Comparison of ENCODE assay signal across 8 cellular contexts in genomic region chr19:49149652-49150105, GRCh38. TPM values are rescaled to one million over a fixed set of nuclear protein-coding genes. Genes with fewer than 3 reads are reported as not detected.
DNase-seq lines count a peak whose midpoint lies in the region; ATAC-seq and TF ChIP-seq lines count a peak whose summit lies in the region.

No MANE protein-coding gene starts in this region.

- H3K27me3 ChIP-seq in colonic mucosa, result no peaks in the 10 kb centered on the region

- no peaks in the 10 kb centered on the region for H3K4me1 ChIP-seq in colonic mucosa

- no peak for ATAC-seq in GM21723 (IDR thresholded peaks at IDR 0.05; ENCODE audit: unreplicated experiment)

- no peaks in the 10 kb centered on the region for H3K36me3 ChIP-seq in colonic mucosa

- H3K4me3 ChIP-seq in colonic mucosa, result peak overlapping the region; percentile 58

- DNase-seq in DMS153 treated with DMSO at 0.1 percent for 48 hours (lab: John Stamatoyannopoulos, UW; ENCODE audit: unreplicated experiment) (peak; percentile 42), KG1 (lab: John Stamatoyannopoulos, UW) (peak; percentile 33), RPMI7951 (ENCODE audit: low read depth) (peak; percentile 87), colonic mucosa (peak; percentile 70), kidney tubule cell (ENCODE audit: low spot score) (peak; percentile 67), smooth muscle cell of the brain vasculature (ENCODE audit: low read depth, low spot score) (peak; percentile 66), OCI-M2 (lab: John Stamatoyannopoulos, UW; ENCODE audit: unreplicated experiment) (no peak)

- H3K27ac ChIP-seq in colonic mucosa, result peak overlapping the region; percentile 92

- H3K9me3 ChIP-seq in colonic mucosa, result no peaks in the 10 kb centered on the region

- no peak for TF ChIP-seq CTCF in colonic mucosa (IDR thresholded peaks at IDR 0.05)

- intact Hi-C loops in colonic mucosa (cut with DNase I), result loop anchor here (5.0 kb wide), 2 partner anchors 52 to 53 kb away; no protein-coding TSS in a partner anchor

- H3K9ac ChIP-seq in colonic mucosa (ENCODE audit: low read depth in 2 of 2, low read length in 2 of 2), result peak overlapping the region; percentile 78 to 100

RNA-seq across cellular contexts. Expression of gene HRC, which starts 5.5 kb away (rescaled TPM):
- total RNA-seq in RPMI7951 (2014; rRNA removed; shearing (Covaris generic)), result under 0.01 TPM in 1 of 2 replicates, not detected in the other
- 1 to 10 TPM in 1 of 2 donors, under 1 TPM in 1; 0.53 to 1.8 TPM for total RNA-seq in colonic mucosa

RNA-seq across cellular contexts. Expression of gene TRPM4, which starts 7.9 kb away (rescaled TPM):
- total RNA-seq in RPMI7951 (2014; rRNA removed; shearing (Covaris generic)), result 8.3 and 9.7 TPM in 2 replicates
- 100 to 1,000 TPM; 175 to 307 TPM for total RNA-seq in colonic mucosa

RNA-seq across cellular contexts. Expression of gene PPFIA3, which starts 30.3 kb away (rescaled TPM):
- 8.3 and 10.4 TPM in 2 replicates for total RNA-seq in RPMI7951 (2014; rRNA removed; shearing (Covaris generic))
- 10 to 100 TPM; 27.5 to 36.3 TPM for total RNA-seq in colonic mucosa

RNA-seq across cellular contexts. Expression of gene C19orf73, which starts 30.7 kb away (rescaled TPM):
- 4.4 and 5.3 TPM in 2 replicates for total RNA-seq in RPMI7951 (2014; rRNA removed; shearing (Covaris generic))
- total RNA-seq in colonic mucosa, result 1 to 10 TPM; 3.5 to 4.8 TPM

RNA-seq across cellular contexts. Expression of gene LIN7B, which starts 35.5 kb away (rescaled TPM):
- 6.0 and 14.6 TPM in 2 replicates for total RNA-seq in RPMI7951 (2014; rRNA removed; shearing (Covaris generic))
- total RNA-seq in colonic mucosa, result 10 to 100 TPM; 11.8 to 14.6 TPM

Comparison
In these comparisons a context has a peak if more than half of its experiments do, and no peak if none do; other contexts are left out.
1. RNA of gene TRPM4, which starts 7.9 kb away (total RNA-seq): 175 to 307 TPM in colonic mucosa; 8.3 to 9.7 TPM in RPMI7951; every median in the first group is over 10 times any median in the second.